In the genomic region with DNA sequence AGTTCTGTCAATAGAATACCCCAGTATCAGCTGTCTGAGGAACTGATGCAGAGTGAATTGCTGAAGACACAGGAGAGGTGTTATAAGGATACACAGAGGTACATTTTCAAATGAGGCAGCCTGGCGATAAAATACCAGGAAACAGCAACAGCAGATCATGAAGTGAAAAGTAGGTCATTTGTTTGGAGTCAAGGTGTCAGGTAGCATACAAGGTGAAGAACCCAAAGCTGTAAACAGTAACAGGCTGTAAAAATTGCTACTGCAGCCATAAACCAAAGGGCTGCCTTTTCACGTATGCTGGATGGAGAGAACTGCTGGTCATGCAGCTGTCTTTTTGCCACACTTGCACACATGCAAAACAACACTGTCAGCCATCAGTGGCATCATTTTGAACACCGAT, we compare ENCODE assay signal across 23 cellular contexts. TPM values are rescaled to one million over a fixed set of nuclear protein-coding genes. Genes with fewer than 3 reads are reported as not detected.
DNase-seq lines count a peak whose midpoint lies in the region; ATAC-seq, FAIRE-seq and TF ChIP-seq lines count a peak whose summit lies in the region.
"Had no signal": no experiment of that assay in that cellular context is flagged by ENCODE, and none has a peak within 500 bp of the region (broad histone marks: within the 10 kb centered on the region; RNA-seq: fewer than 3 reads in every experiment).

No MANE protein-coding gene starts in this region.

- H3K79me2 ChIP-seq in mesendoderm (ENCODE audit: control insufficient read depth, insufficient read depth, low read length): no peaks in the 10 kb centered on the region

- WGBS in mesendoderm (ENCODE audit: extremely low coverage, insufficient coverage, low lambda C conversion rate): no CpG with 5 or more reads among the region's 3 CpGs

- no peak overlapping the region for H3K4me2 ChIP-seq in mesendoderm (ENCODE audit: low read length)
- H3K4me2 ChIP-seq: BLaER1, KMS-11 had no signal

- no peaks in the 10 kb centered on the region for H3K36me3 ChIP-seq in CD8-positive, alpha-beta memory T cell (ENCODE audit: insufficient read depth, low read length)
- H3K36me3 ChIP-seq in bronchial epithelial cell (ENCODE audit: control insufficient read depth, insufficient read depth, low read length) (no peaks in the 10 kb centered on the region), mesendoderm (ENCODE audit: control insufficient read depth, insufficient read depth, low read length) (no peaks in the 10 kb centered on the region), brain microvascular endothelial cell (replicated peaks) (no peaks in the 10 kb centered on the region)
- H3K36me3 ChIP-seq: BLaER1, HAP-1, SJCRH30 had no signal

- CTCF ChIA-PET in CD8-positive, alpha-beta memory T cell (lab: Charles Lee): no interaction called here

- no peak for ATAC-seq in GM21619 (IDR thresholded peaks at IDR 0.05; ENCODE audit: unreplicated experiment)
- no peak for ATAC-seq in HG03045 (IDR thresholded peaks at IDR 0.05; ENCODE audit: unreplicated experiment)
- ATAC-seq: T-cell had no signal

- H3K27me3 ChIP-seq in CD8-positive, alpha-beta memory T cell (ENCODE audit: insufficient read depth, low read length, poor library complexity, severe bottlenecking): no peaks in the 10 kb centered on the region
- H3K27me3 ChIP-seq in bronchial epithelial cell (ENCODE audit: control insufficient read depth, insufficient read depth, low read length) (no peaks in the 10 kb centered on the region), mesendoderm (ENCODE audit: insufficient read depth, low read length, poor library complexity) (no peaks in the 10 kb centered on the region), brain microvascular endothelial cell (replicated peaks) (no peaks in the 10 kb centered on the region)
- H3K27me3 ChIP-seq: BLaER1, SJCRH30 had no signal

- in situ Hi-C loops in brain microvascular endothelial cell (cut with HindIII; ENCODE audit: low pct_ligation_motif_present, low sequenced_read_pairs): no loop called here

- no peak overlapping the region for H2BK5ac ChIP-seq in mesendoderm (ENCODE audit: low read length)

- H3K27ac Mint-ChIP-seq in CD8-positive, alpha-beta memory T cell: peak overlapping the region in 6 of 8 donors; percentile 56 to 95 (median 79)
- H3K27ac Mint-ChIP-seq: CD4-positive, alpha-beta T cell; T-cell had no signal

- H3K4ac ChIP-seq in mesendoderm (ENCODE audit: low read depth, low read length): no peak overlapping the region

- H4K8ac ChIP-seq in mesendoderm (ENCODE audit: low read depth, low read length): no peak overlapping the region

- no peak overlapping the region for H3K56ac ChIP-seq in mesendoderm (ENCODE audit: low read length)

- H3K27ac ChIP-seq in CD8-positive, alpha-beta memory T cell (ENCODE audit: low read depth, low read length): no peak overlapping the region
- H3K27ac ChIP-seq in mesendoderm (ENCODE audit: low read depth, low read length) (no peak overlapping the region), brain microvascular endothelial cell (no peak overlapping the region)
- H3K27ac ChIP-seq: BLaER1, KMS-11, SJCRH30 had no signal

- FAIRE-seq in bronchial epithelial cell (lab: Jason Lieb, UNC) (peak; percentile 86), GM12891 (lab: Jason Lieb, UNC) (no peak)

- TF ChIP-seq POLR2A in GM12891 (IDR thresholded peaks at IDR 0.05; ENCODE audit: low read depth, low read length): no peak

- no peak overlapping the region for H2BK120ac ChIP-seq in mesendoderm (ENCODE audit: low read depth, low read length)

- peak overlapping the region in 2 of 7 donors; percentile 55 to 62 for H3K4me3 Mint-ChIP-seq in CD8-positive, alpha-beta memory T cell
- H3K4me3 Mint-ChIP-seq: CD4-positive, alpha-beta T cell; T-cell had no signal

- no peaks in the 10 kb centered on the region for H3K9me3 ChIP-seq in CD8-positive, alpha-beta memory T cell (ENCODE audit: low read length)
- H3K9me3 ChIP-seq: BLaER1, HAP-1, SJCRH30 had no signal

- peak overlapping the region; percentile 17 for H3K23ac ChIP-seq in mesendoderm (ENCODE audit: low read length)

- no peak for DNase-seq in CD8-positive, alpha-beta memory T cell
- peak; percentile 36 for DNase-seq in HuH-7 (ENCODE audit: low spot score)
- no peak for DNase-seq in bronchial epithelial cell (ENCODE audit: low read depth)
- no peak for DNase-seq in mesendoderm
- DNase-seq in brain microvascular endothelial cell: no peak
- no peak for DNase-seq in GM12891 (ENCODE audit: insufficient read length, low spot score)
- DNase-seq: Calu3; CD4-positive, alpha-beta T cell; DMS53; EL; GF-D8; MV-4-11; NCI-H1105 treated with DMSO at 0.1 percent for 48 hours; NCI-H2081; NCI-H524 treated with DMSO at 0.1 percent for 48 hours; OCI-M1; SJCRH30; T-cell had no signal

- H2AK5ac ChIP-seq in mesendoderm (ENCODE audit: low read length): no peak overlapping the region

- peaks cover 4% of the 10 kb centered on the region for H3K4me1 ChIP-seq in CD8-positive, alpha-beta memory T cell (ENCODE audit: insufficient read depth, low read length)
- peaks cover 2% of the 10 kb centered on the region for H3K4me1 ChIP-seq in mesendoderm (ENCODE audit: control insufficient read depth, low read depth, low read length)
- H3K4me1 ChIP-seq: BLaER1, HAP-1, SJCRH30 had no signal

- POLR2A ChIA-PET in CD8-positive, alpha-beta memory T cell (lab: Charles Lee): no interaction called here

- H3K4me3 ChIP-seq in CD8-positive, alpha-beta memory T cell (ENCODE audit: low read length): no peak overlapping the region
- H3K4me3 ChIP-seq in bronchial epithelial cell (ENCODE audit: low read depth, low read length) (no peak overlapping the region), mesendoderm (ENCODE audit: low read length) (no peak overlapping the region), brain microvascular endothelial cell (ENCODE audit: low read depth, low read length) (no peak overlapping the region)
- H3K4me3 ChIP-seq: BLaER1, HAP-1, SJCRH30 had no signal

- H3K36me3 Mint-ChIP-seq in CD8-positive, alpha-beta memory T cell: no peaks in the 10 kb centered on the region
- H3K36me3 Mint-ChIP-seq: T-cell had no signal

- no peak overlapping the region for H3K9ac ChIP-seq in mesendoderm (ENCODE audit: low read length)
- H3K9ac ChIP-seq: BLaER1, KMS-11 had no signal

- H4K5ac ChIP-seq in mesendoderm (ENCODE audit: low read length): no peak overlapping the region

- H3K9me3 Mint-ChIP-seq in CD8-positive, alpha-beta memory T cell: no peaks in the 10 kb centered on the region
- H3K9me3 Mint-ChIP-seq: CD4-positive, alpha-beta T cell; T-cell had no signal

- H3K4me1 Mint-ChIP-seq in CD8-positive, alpha-beta memory T cell: peaks cover 7 to 17% (median 9%) of the 10 kb centered on the region in 3 donors

- no peak overlapping the region for H2BK15ac ChIP-seq in mesendoderm (replicated peaks; ENCODE audit: low read depth)

- H3K27me3 Mint-ChIP-seq in CD8-positive, alpha-beta memory T cell: peaks cover 0 to 16% of the 10 kb centered on the region in 2 donors
- H3K27me3 Mint-ChIP-seq: CD4-positive, alpha-beta T cell; T-cell had no signal

- TF ChIP-seq CTCF in bronchial epithelial cell (IDR thresholded peaks at IDR 0.05; ENCODE audit: insufficient read depth, low read length, severe bottlenecking) (no peak), brain microvascular endothelial cell (IDR thresholded peaks at IDR 0.05; ENCODE audit: low read depth, low read length, missing control alignments) (no peak)

- no peaks in the 10 kb centered on the region for H3K79me1 ChIP-seq in mesendoderm (ENCODE audit: low read length)

- no peak overlapping the region for H3K18ac ChIP-seq in mesendoderm (ENCODE audit: low read length)

TF ChIP-seq in GM12891, 5 proteins besides CTCF, POLR2A, EP300 and RAD21:
- TF ChIP-seq POU2F2 (IDR thresholded peaks at IDR 0.05; ENCODE audit: low read depth, low read length) (no peak), PAX5 (IDR thresholded peaks at IDR 0.05; ENCODE audit: insufficient read depth, low read length, severe bottlenecking) (no peak), SPI1 (IDR thresholded peaks at IDR 0.05; ENCODE audit: low read depth, low read length) (no peak), POLR2AphosphoS5 (IDR thresholded peaks at IDR 0.05; ENCODE audit: low read depth, low read length) (no peak), TAF1 (IDR thresholded peaks at IDR 0.05; ENCODE audit: low read depth, low read length) (no peak)

RNA-seq across cellular contexts. Expression of gene TWF1, which starts 9.3 kb away (rescaled TPM):
- 10 to 100 TPM; 29.7 to 32.1 TPM for total RNA-seq in CD8-positive, alpha-beta memory T cell
- polyA plus RNA-seq in CD8-positive, alpha-beta memory T cell: 13.9 TPM
- 114 and 146 TPM in 2 replicates for total RNA-seq in bronchial epithelial cell
- 25.0 TPM for polyA plus RNA-seq in mesendoderm (2013, experiment 1 of 2)
- 25.1 TPM for polyA plus RNA-seq in mesendoderm (2013, experiment 2 of 2)
- polyA plus RNA-seq in GM12891 (2012; ENCODE audit: low read depth, missing spikeins): 11.3 TPM

RNA-seq across cellular contexts. Expression of gene TMEM117, which starts 20.5 kb away (rescaled TPM):
- 1 to 10 TPM; 1.4 to 1.8 TPM for total RNA-seq in CD8-positive, alpha-beta memory T cell
- 6.2 TPM for polyA plus RNA-seq in CD8-positive, alpha-beta memory T cell
- 5.1 and 6.6 TPM in 2 replicates for total RNA-seq in bronchial epithelial cell
- polyA plus RNA-seq in mesendoderm (2013, experiment 1 of 2): 0.58 TPM
- 0.53 TPM for polyA plus RNA-seq in mesendoderm (2013, experiment 2 of 2)
- 2.3 TPM for polyA plus RNA-seq in GM12891 (2012; ENCODE audit: low read depth, missing spikeins)

RNA-seq across cellular contexts. Expression of gene IRAK4, which starts 56.7 kb away (rescaled TPM):
- total RNA-seq in CD8-positive, alpha-beta memory T cell: 10 to 100 TPM; 23.6 to 25.7 TPM
- polyA plus RNA-seq in CD8-positive, alpha-beta memory T cell: 27.3 TPM
- total RNA-seq in bronchial epithelial cell: 10.6 and 11.1 TPM in 2 replicates
- polyA plus RNA-seq in mesendoderm (2013, experiment 1 of 2): 1.8 TPM
- polyA plus RNA-seq in mesendoderm (2013, experiment 2 of 2): 1.6 TPM
- 12.4 TPM for polyA plus RNA-seq in GM12891 (2012; ENCODE audit: low read depth, missing spikeins)

RNA-seq across cellular contexts. Expression of gene PUS7L, which starts 56.8 kb away (rescaled TPM):
- 10 to 100 TPM; 17.8 to 21.4 TPM for total RNA-seq in CD8-positive, alpha-beta memory T cell
- polyA plus RNA-seq in CD8-positive, alpha-beta memory T cell: 26.3 TPM
- total RNA-seq in bronchial epithelial cell: 9.7 and 12.6 TPM in 2 replicates
- 17.1 TPM for polyA plus RNA-seq in mesendoderm (2013, experiment 1 of 2)
- 16.3 TPM for polyA plus RNA-seq in mesendoderm (2013, experiment 2 of 2)
- polyA plus RNA-seq in GM12891 (2012; ENCODE audit: low read depth, missing spikeins): 4.5 TPM
